Comparison of ENCODE assay signal across 27 cellular contexts in the genomic region with DNA sequence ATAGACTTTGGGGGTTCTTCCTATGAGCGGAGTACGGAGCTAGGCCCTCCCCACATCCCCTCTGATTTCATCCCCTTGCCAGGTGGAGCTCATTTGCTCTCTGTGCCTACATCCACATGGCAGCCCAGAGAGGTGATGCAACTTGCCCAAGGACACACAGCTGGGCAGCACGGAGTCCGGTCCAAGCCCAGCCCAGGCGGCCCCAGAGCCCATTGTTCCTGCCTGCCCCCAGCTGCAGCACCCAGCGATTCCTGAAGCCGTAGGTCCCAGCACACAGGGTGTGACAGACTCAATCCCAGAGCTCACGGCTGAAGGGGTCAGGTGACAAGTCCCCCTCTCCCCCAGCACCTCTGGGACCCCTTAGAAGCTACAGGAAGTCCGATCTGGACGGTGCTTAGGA. TPM values are rescaled to one million over a fixed set of nuclear protein-coding genes. Genes with fewer than 3 reads are reported as not detected.
"Had no signal": no experiment of that assay in that cellular context is flagged by ENCODE, and none has a peak within 500 bp of the region (broad histone marks: within the 10 kb centered on the region; RNA-seq: fewer than 3 reads in every experiment).

No MANE protein-coding gene starts in this region.

- H3K27ac ChIP-seq: prostate gland had no signal

- H3K27me3 ChIP-seq: thyroid gland had no signal

- H3K9me3 Mint-ChIP-seq: activated B cell treated with CpG ODN at 0.5 μM for 24 hours; activated naive CD8-positive, alpha-beta T cell treated with anti-CD3 and anti-CD28 coated beads, Interleukin-2, amount 50 U/mL, for 24 hours; activated T-helper 1 cell treated with anti-CD3 and anti-CD28 coated beads, Interleukin-12 subunit alpha, Interleukin-12 subunit beta, Interleukin-2, Interleukin-4 antibody, amounts not matched to agents 30 ng/mL and 10 ng/mL and 1 ng/mL, durations not matched to agents 14 hours and 24 hours and 36 hours; effector memory CD8-positive, alpha-beta T cell; memory B cell; nephron progenitor cell had no signal

- H3K4me3 Mint-ChIP-seq: activated B cell treated with CpG ODN at 0.5 μM for 24 hours; activated CD4-positive, alpha-beta T cell treated with anti-CD3 and anti-CD28 coated beads for 36 hours; activated naive CD8-positive, alpha-beta T cell treated with anti-CD3 and anti-CD28 coated beads, Interleukin-2, amount 50 U/mL, for 24 hours; activated T-helper 1 cell treated with anti-CD3 and anti-CD28 coated beads, Interleukin-12 subunit alpha, Interleukin-12 subunit beta, Interleukin-2, Interleukin-4 antibody, amounts not matched to agents 30 ng/mL and 10 ng/mL and 1 ng/mL, durations not matched to agents 14 hours and 24 hours and 36 hours; effector memory CD8-positive, alpha-beta T cell; memory B cell; T-helper 17 cell had no signal

- H3K27ac Mint-ChIP-seq: activated B cell treated with CpG ODN at 0.5 μM for 24 hours; activated CD4-positive, alpha-beta T cell treated with anti-CD3 and anti-CD28 coated beads for 36 hours; activated naive CD8-positive, alpha-beta T cell treated with anti-CD3 and anti-CD28 coated beads, Interleukin-2, amount 50 U/mL, for 24 hours; activated T-helper 1 cell treated with anti-CD3 and anti-CD28 coated beads, Interleukin-12 subunit alpha, Interleukin-12 subunit beta, Interleukin-2, Interleukin-4 antibody, amounts not matched to agents 30 ng/mL and 10 ng/mL and 1 ng/mL, durations not matched to agents 14 hours and 24 hours and 36 hours; effector memory CD8-positive, alpha-beta T cell; memory B cell; T-helper 17 cell had no signal

- H3K36me3 ChIP-seq: prostate gland, thyroid gland had no signal

- H3K4me1 Mint-ChIP-seq: activated B cell treated with CpG ODN at 0.5 μM for 24 hours; activated CD4-positive, alpha-beta T cell treated with anti-CD3 and anti-CD28 coated beads for 36 hours; activated naive CD8-positive, alpha-beta T cell treated with anti-CD3 and anti-CD28 coated beads, Interleukin-2, amount 50 U/mL, for 24 hours; memory B cell had no signal

- DNase-seq: activated B cell treated with CpG ODN at 0.5 μM for 24 hours; activated CD4-positive, alpha-beta T cell treated with anti-CD3 and anti-CD28 coated beads for 36 hours; activated CD4-positive, alpha-beta T cell treated with anti-CD3 and anti-CD28 coated beads, Interleukin-2, amount 50 U/mL, for 4 hours; activated gamma-delta T cell; activated naive CD4-positive, alpha-beta T cell treated with anti-CD3 and anti-CD28 coated beads, Interleukin-2, amount 50 U/mL, for 16 hours; activated naive CD8-positive, alpha-beta T cell treated with anti-CD3 and anti-CD28 coated beads, Interleukin-2, amount 50 U/mL, for 24 hours; activated T-cell treated with anti-CD3 and anti-CD28 coated beads for 4 hours; dermis blood vessel endothelial cell; effector memory CD8-positive, alpha-beta T cell; foreskin melanocyte; mucosa of descending colon; nephron progenitor cell; occipital lobe; stimulated activated CD4-positive, alpha-beta T cell treated with anti-CD3 and anti-CD28 coated beads, Interleukin-4, amount 100 ng/mL, for 24 hours; stimulated activated naive CD4-positive, alpha-beta T cell treated with Interleukin-2 at 50 U/mL for 16 hours; T-helper 17 cell; thyroid gland had no signal

- H3K4me3 ChIP-seq: mucosa of descending colon, prostate gland, thyroid gland had no signal

- H3K9me3 ChIP-seq: mucosa of descending colon, prostate gland, thyroid gland had no signal

- H3K36me3 Mint-ChIP-seq: memory B cell had no signal

- H3K4me1 ChIP-seq: prostate gland had no signal

RNA-seq across cellular contexts. Expression of gene RFPL3, which starts 22.2 kb away (rescaled TPM):
- total RNA-seq: activated B cell treated with CpG ODN at 0.5 μM for 24 hours; activated CD4-positive, alpha-beta T cell treated with anti-CD3 and anti-CD28 coated beads for 36 hours; activated CD8-positive, alpha-beta memory T cell treated with anti-CD3 and anti-CD28 coated beads for 36 hours; activated T-helper 1 cell treated with anti-CD3 and anti-CD28 coated beads, Interleukin-12 subunit alpha, Interleukin-12 subunit beta, Interleukin-2, Interleukin-4 antibody, amounts not matched to agents 30 ng/mL and 10 ng/mL and 1 ng/mL, durations not matched to agents 14 hours and 24 hours and 36 hours; cerebellum; dermis blood vessel endothelial cell; endothelial cell of umbilical vein; esophagus mucosa; liver; mucosa of descending colon; occipital lobe; subcutaneous adipose tissue; T-helper 17 cell; thyroid gland; urinary bladder had no signal
